In the genomic region with DNA sequence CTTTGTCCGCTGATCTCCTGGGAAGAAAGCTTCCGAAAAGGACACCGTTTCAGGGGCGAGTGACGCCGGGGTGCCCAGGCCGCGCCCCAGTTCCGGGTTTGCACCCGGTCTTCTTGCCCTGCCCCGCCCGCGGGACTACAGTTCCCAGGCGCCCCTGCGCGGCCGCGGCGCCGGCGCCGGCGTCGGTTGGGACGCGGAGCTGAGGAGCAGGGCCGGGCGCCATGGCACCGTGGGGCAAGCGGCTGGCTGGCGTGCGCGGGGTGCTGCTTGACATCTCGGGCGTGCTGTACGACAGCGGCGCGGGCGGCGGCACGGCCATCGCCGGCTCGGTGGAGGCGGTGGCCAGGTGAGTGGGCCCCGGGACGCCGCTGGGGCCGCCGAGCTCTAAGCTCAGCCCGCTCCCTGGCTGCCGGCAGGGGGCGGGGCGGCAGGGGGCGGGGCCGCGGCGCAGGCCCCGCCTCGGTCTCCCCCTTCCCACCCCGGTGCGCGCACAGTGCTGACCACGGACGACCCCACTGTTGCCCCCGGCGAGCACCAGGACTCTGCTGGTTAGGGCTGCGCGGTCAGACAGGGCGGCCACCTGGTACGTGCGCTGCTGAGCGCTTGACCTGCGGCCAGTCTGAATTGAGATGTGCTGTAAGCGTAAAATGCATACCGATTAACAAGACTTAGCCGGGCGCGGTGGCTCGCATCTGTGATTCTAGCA, we compare ENCODE assay signal across 8 cellular contexts. TPM values are rescaled to one million over a fixed set of nuclear protein-coding genes. Genes with fewer than 3 reads are reported as not detected.
DNase-seq lines count a peak whose midpoint lies in the region; ATAC-seq and TF ChIP-seq lines count a peak whose summit lies in the region.

Gene LHPP (plus strand): TSS at position 182 of the 706 bp plus-strand sequence. CDS start 40 bp downstream, at position 222.

- H3K27me3 Mint-ChIP-seq in activated CD4-positive, alpha-beta memory T cell treated with anti-CD3 and anti-CD28 coated beads, Interleukin-2, amount 10 ng/mL, durations not matched to agents 7 days and 5 days = peaks cover 8% of the 10 kb centered on the region

- H3K4me3 ChIP-seq in BJ (ENCODE audit: low read depth, low read length) = peak within 1 kb of the TSS; percentile 74

- peaks cover 3% of the 10 kb centered on the region for H3K36me3 Mint-ChIP-seq in activated CD4-positive, alpha-beta memory T cell treated with anti-CD3 and anti-CD28 coated beads, Interleukin-2, amount 10 ng/mL, durations not matched to agents 7 days and 5 days (ENCODE audit: low read depth)

- peak within 1 kb of the TSS; percentile 88 for H3K4me3 Mint-ChIP-seq in activated CD4-positive, alpha-beta memory T cell treated with anti-CD3 and anti-CD28 coated beads, Interleukin-2, amount 10 ng/mL, durations not matched to agents 7 days and 5 days

- peaks cover 36% of the 10 kb centered on the region for H3K4me1 Mint-ChIP-seq in activated CD4-positive, alpha-beta memory T cell treated with anti-CD3 and anti-CD28 coated beads, Interleukin-2, amount 10 ng/mL, durations not matched to agents 7 days and 5 days

- TF ChIP-seq CTCF in BJ (IDR thresholded peaks at IDR 0.05; ENCODE audit: insufficient read depth, low read depth, low read length) = no peak

- peak within 1 kb of the TSS; percentile 82 for H3K27ac Mint-ChIP-seq in activated CD4-positive, alpha-beta memory T cell treated with anti-CD3 and anti-CD28 coated beads, Interleukin-2, amount 10 ng/mL, durations not matched to agents 7 days and 5 days

- DNase-seq in BJ (ENCODE audit: low read depth) (peak; percentile 18), NCI-H748 (lab: John Stamatoyannopoulos, UW; ENCODE audit: unreplicated experiment) (peak; percentile 82), medulla oblongata (ENCODE audit: extremely low spot score) (peak; percentile 90)
- peak; percentile 90 for DNase-seq in activated CD4-positive, alpha-beta memory T cell treated with anti-CD3 and anti-CD28 coated beads, Interleukin-2, amount 10 ng/mL, durations not matched to agents 7 days and 5 days
- peak; percentile 77 for DNase-seq in effector CD4-positive, alpha-beta T cell
- peak; percentile 70 to 80 (median 72) for DNase-seq in stimulated activated CD4-positive, alpha-beta T cell treated with anti-CD3 and anti-CD28 coated beads, TNF-alpha, amount 100 ng/mL, for 4 hours (ENCODE audit: low read depth in 3 of 3)

- ATAC-seq in GM19035 (IDR thresholded peaks at IDR 0.05; ENCODE audit: unreplicated experiment) (peak; percentile 90), HG03280 (IDR thresholded peaks at IDR 0.05; ENCODE audit: unreplicated experiment) (peak; percentile 98)

- H3K36me3 ChIP-seq in BJ (ENCODE audit: control insufficient read depth, insufficient read depth, low read length) = 0 out of 2 replicates have a peak, but pooled peaks cover 1% of the 10 kb centered on the region

- CTCF ChIA-PET in BJ (lab: Yijun Ruan, JAX) = interaction anchor here (0.9 kb wide), 1 partner anchor 11 kb away, joined by 4 read pairs; no protein-coding TSS in a partner anchor
- CTCF ChIA-PET in activated CD4-positive, alpha-beta memory T cell treated with anti-CD3 and anti-CD28 coated beads, Interleukin-2, amount 10 ng/mL, durations not matched to agents 7 days and 5 days (lab: Charles Lee) = interaction anchor here (1.0 to 2.4 kb wide), 9 partner anchors 15 to 467 kb away, joined by 3 to 12 read pairs (median 3); partner anchors contain the start of gene OAT

- POLR2A ChIA-PET in BJ (lab: Charles Lee) = interaction anchor here (0.7 to 0.9 kb wide), 3 partner anchors 43 to 199 kb away, joined by 3 to 4 read pairs (median 3); partner anchors contain the start of gene OAT
- POLR2A ChIA-PET in activated CD4-positive, alpha-beta memory T cell treated with anti-CD3 and anti-CD28 coated beads, Interleukin-2, amount 10 ng/mL, durations not matched to agents 7 days and 5 days (lab: Charles Lee) = interaction anchor here (1.0 to 2.4 kb wide), 6 partner anchors 10 to 455 kb away, joined by 3 to 24 read pairs (median 6); partner anchors contain the start of gene OAT

- no peaks in the 10 kb centered on the region for H3K9me3 Mint-ChIP-seq in activated CD4-positive, alpha-beta memory T cell treated with anti-CD3 and anti-CD28 coated beads, Interleukin-2, amount 10 ng/mL, durations not matched to agents 7 days and 5 days

- H3K27me3 ChIP-seq in BJ (ENCODE audit: control insufficient read depth, insufficient read depth, low read length) = no peaks in the 10 kb centered on the region; the same call in 1 of the 2 replicates

RNA-seq across cellular contexts. Expression of gene LHPP, which starts in this region (rescaled TPM):
- 17.9 and 23.8 TPM in 2 replicates for polyA plus RNA-seq in BJ (2011; rRNA removed)
- 7.0 and 8.2 TPM in 2 replicates for polyA minus RNA-seq in BJ (2011; rRNA and poly(A)+ RNA removed)
- 10 to 100 TPM; 17.6 to 20.7 TPM for total RNA-seq in activated CD4-positive, alpha-beta memory T cell treated with anti-CD3 and anti-CD28 coated beads, Interleukin-2, amount 10 ng/mL, durations not matched to agents 7 days and 5 days

Comparison
In these comparisons a context has a peak if more than half of its experiments do, and no peak if none do; other contexts are left out.
1. Peak in every context shown above with its lines: DNase-seq, ATAC-seq and H3K4me3 ChIP-seq.
2. DNase-seq: peak in every context shown above with its lines; median percentile 90 in activated CD4-positive, alpha-beta memory T cell treated with anti-CD3 and anti-CD28 coated beads, Interleukin-2, amount 10 ng/mL, durations not matched to agents 7 days and 5 days; 90 in medulla oblongata; 82 in NCI-H748; 77 in effector CD4-positive, alpha-beta T cell; 72 in stimulated activated CD4-positive, alpha-beta T cell treated with anti-CD3 and anti-CD28 coated beads, TNF-alpha, amount 100 ng/mL, for 4 hours; 18 in BJ.